Comparison of ENCODE assay signal across 13 cellular contexts in genomic region chr5:141762790-141763368, GRCh38.
DNase-seq lines count a peak whose midpoint lies in the region; ATAC-seq and TF ChIP-seq lines count a peak whose summit lies in the region.
"Had no signal": no experiment of that assay in that cellular context is flagged by ENCODE, and none has a peak within 500 bp of the region (broad histone marks: within the 10 kb centered on the region; RNA-seq: fewer than 3 reads in every experiment).

No MANE protein-coding gene starts in this region.

- H3K9me3 Mint-ChIP-seq in Calu3 (ENCODE audit: low read depth, unreplicated experiment) = no peaks in the 10 kb centered on the region
- no peaks in the 10 kb centered on the region for H3K9me3 Mint-ChIP-seq in effector memory CD8-positive, alpha-beta T cell
- H3K9me3 Mint-ChIP-seq: activated CD8-positive, alpha-beta T cell treated with anti-CD3 and anti-CD28 coated beads for 36 hours had no signal

- H3K27ac Mint-ChIP-seq in Calu3 (ENCODE audit: unreplicated experiment) = no peak overlapping the region
- no peak overlapping the region for H3K27ac Mint-ChIP-seq in effector memory CD8-positive, alpha-beta T cell
- H3K27ac Mint-ChIP-seq: activated CD8-positive, alpha-beta T cell treated with anti-CD3 and anti-CD28 coated beads for 36 hours had no signal

- no peaks in the 10 kb centered on the region for H3K27me3 ChIP-seq in right atrium auricular region
- H3K27me3 ChIP-seq in upper lobe of right lung = peaks cover 20% of the 10 kb centered on the region

- peaks cover 8% of the 10 kb centered on the region for H3K4me1 Mint-ChIP-seq in Calu3 (ENCODE audit: low read depth, unreplicated experiment)
- H3K4me1 Mint-ChIP-seq in effector memory CD8-positive, alpha-beta T cell (ENCODE audit: low read depth in 2 of 2) = peaks cover 4% of the 10 kb centered on the region in 2 donors

- CTCF ChIA-PET in Calu3 (lab: Charles Lee) = interaction anchor here (0.6 to 1.0 kb wide), 5 partner anchors 10 to 198 kb away, joined by 3 to 4 read pairs (median 3); no protein-coding TSS in a partner anchor

- no peak for TF ChIP-seq CTCF in right atrium auricular region (IDR thresholded peaks at IDR 0.05)
- peak; percentile 21 for TF ChIP-seq CTCF in upper lobe of right lung (IDR thresholded peaks at IDR 0.05)
- TF ChIP-seq CTCF in Calu3 (IDR thresholded peaks at IDR 0.05; ENCODE audit: unreplicated experiment) = no peak

- H3K4me3 Mint-ChIP-seq in Calu3 (ENCODE audit: low read depth, unreplicated experiment) = no peak overlapping the region
- no peak overlapping the region for H3K4me3 Mint-ChIP-seq in effector memory CD8-positive, alpha-beta T cell
- H3K4me3 Mint-ChIP-seq: activated CD8-positive, alpha-beta T cell treated with anti-CD3 and anti-CD28 coated beads for 36 hours had no signal

- ATAC-seq in Right ventricle myocardium superior (ENCODE audit: poor library complexity) (peak; percentile 33), HG02798 (IDR thresholded peaks at IDR 0.05; ENCODE audit: poor library complexity, unreplicated experiment) (peak; percentile 75), upper lobe of right lung (peak; percentile 38)
- no peak for ATAC-seq in effector memory CD8-positive, alpha-beta T cell (replicated peaks)
- ATAC-seq: activated CD8-positive, alpha-beta T cell treated with anti-CD3 and anti-CD28 coated beads for 36 hours had no signal

- H3K4me1 ChIP-seq in right atrium auricular region (peaks cover 0 to 18% of the 10 kb centered on the region in 2 donors), upper lobe of right lung (no peaks in the 10 kb centered on the region)

- no peak overlapping the region for H3K4me3 ChIP-seq in right atrium auricular region
- H3K4me3 ChIP-seq in upper lobe of right lung = no peak overlapping the region
- H3K4me3 ChIP-seq: skin epidermis had no signal

- H3K36me3 Mint-ChIP-seq in Calu3 (ENCODE audit: insufficient read depth, unreplicated experiment) = no peaks in the 10 kb centered on the region
- no peaks in the 10 kb centered on the region for H3K36me3 Mint-ChIP-seq in effector memory CD8-positive, alpha-beta T cell (ENCODE audit: insufficient read depth)

- intact Hi-C loops in Right ventricle myocardium superior (cut with DNase I) = no loop called here
- intact Hi-C loops in upper lobe of right lung (cut with DNase I) = no loop called here
- intact Hi-C loops in Calu3 (cut with micrococcal nuclease; ENCODE audit: unreplicated experiment) = no loop called here

- H3K9me3 ChIP-seq in right atrium auricular region (no peaks in the 10 kb centered on the region), upper lobe of right lung (no peaks in the 10 kb centered on the region)

- H3K36me3 ChIP-seq in right atrium auricular region (no peaks in the 10 kb centered on the region), upper lobe of right lung (no peaks in the 10 kb centered on the region)

- H3K27me3 Mint-ChIP-seq in Calu3 (ENCODE audit: unreplicated experiment) = peaks cover 49% of the 10 kb centered on the region
- peaks cover 45 to 69% of the 10 kb centered on the region in 2 donors for H3K27me3 Mint-ChIP-seq in effector memory CD8-positive, alpha-beta T cell

- DNase-seq in Right ventricle myocardium superior (no peak), right atrium auricular region (ENCODE audit: low spot score) (no peak), dermis blood vessel endothelial cell (peak; percentile 52), upper lobe of right lung (no peak), Calu3 (no peak), DMS53 (lab: John Stamatoyannopoulos, UW) (no peak)
- no peak for DNase-seq in effector memory CD8-positive, alpha-beta T cell
- DNase-seq: activated CD8-positive, alpha-beta T cell treated with anti-CD3 and anti-CD28 coated beads for 36 hours; activated effector memory CD4-positive, alpha-beta T cell treated with Interleukin-2 at 50 U/mL for 16 hours; effector CD4-positive, alpha-beta T cell; mesendoderm had no signal

- H3K27ac ChIP-seq in right atrium auricular region (no peak overlapping the region), upper lobe of right lung (no peak overlapping the region)
- H3K27ac ChIP-seq: skin epidermis had no signal

- no TSS peak for BruUV-seq in Calu3 (replicated peaks; lab: Mats Ljungman, UMichigan)
